Comparison of ENCODE assay signal across 8 cellular contexts in genomic region chr15:68228143-68228970, GRCh38. TPM values are rescaled to one million over a fixed set of nuclear protein-coding genes. Genes with fewer than 3 reads are reported as not detected.
DNase-seq lines count a peak whose midpoint lies in the region; ATAC-seq and TF ChIP-seq lines count a peak whose summit lies in the region.

No MANE protein-coding gene starts in this region.

- H3K4me3 ChIP-seq in A673 (ENCODE audit: low read depth, low read length, poor library complexity, severe bottlenecking): peak overlapping the region; percentile 75
- peak overlapping the region; percentile 77 to 88 for H3K4me3 ChIP-seq in foreskin fibroblast (ENCODE audit: low read depth in 1 of 2, low read length in 2 of 2)

- H3K36me3 Mint-ChIP-seq in T-cell: no peaks in the 10 kb centered on the region

- TF ChIP-seq POLR2A in GM18951 (IDR thresholded peaks at IDR 0.05; ENCODE audit: extremely low read depth, insufficient read depth, insufficient read length): peak; percentile 18

- intact Hi-C loops in A673 (cut with micrococcal nuclease; ENCODE audit: unreplicated experiment): no loop called here
- intact Hi-C loops in posterior vena cava (cut with DNase I): no loop called here

- H3K27ac Mint-ChIP-seq in T-cell: peak overlapping the region; percentile 57 to 68

- TSS peak; percentile 43 for BruUV-seq in A673 (replicated peaks; lab: Mats Ljungman, UMichigan)

- no peaks in the 10 kb centered on the region for H3K9me3 ChIP-seq in A673 (ENCODE audit: low read depth, low read length, poor library complexity, severe bottlenecking)

- ATAC-seq in T-cell (replicated peaks in 1 of 4): no peak
- no peak for ATAC-seq in GM19023 (IDR thresholded peaks at IDR 0.05; ENCODE audit: unreplicated experiment)
- ATAC-seq in HG02759 (IDR thresholded peaks at IDR 0.05; ENCODE audit: unreplicated experiment): no peak

- H3K9me3 Mint-ChIP-seq in T-cell: no peaks in the 10 kb centered on the region

- peaks cover 1% of the 10 kb centered on the region in 2 donors for H3K27me3 Mint-ChIP-seq in T-cell

- CTCF ChIA-PET in A673 (lab: Charles Lee) (no interaction called here), T-cell (lab: Charles Lee) (interaction anchor here in 1 of 2 donors (1.4 kb wide), 1 partner anchor 49 kb away, joined by 3 read pairs; the partner anchor contains the start of gene FEM1B)

- H3K36me3 ChIP-seq in A673 (ENCODE audit: insufficient read depth, low read length, poor library complexity, severe bottlenecking): no peaks in the 10 kb centered on the region

- DNase-seq in A673 (ENCODE audit: low spot score) (no peak), T-cell (no peak), foreskin fibroblast (peak; percentile 8 to 35), posterior vena cava (ENCODE audit: low spot score) (peak; percentile 24), NCI-H446 treated with DMSO at 0.1 percent for 48 hours (lab: John Stamatoyannopoulos, UW) (no peak)

- POLR2A ChIA-PET in A673 (lab: Charles Lee; ENCODE audit: low non-redundant PET): no interaction called here
- POLR2A ChIA-PET in T-cell (lab: Charles Lee): interaction anchor here in 1 of 2 donors (0.5 kb wide), 1 partner anchor 1759 kb away, joined by 12 read pairs; no protein-coding TSS in a partner anchor

- peak overlapping the region; percentile 93 for H3K27ac ChIP-seq in A673 (ENCODE audit: low read depth, low read length, poor library complexity, severe bottlenecking)

- H3K4me1 ChIP-seq in A673 (ENCODE audit: insufficient read depth, low read length, poor library complexity, severe bottlenecking): peaks cover 14% of the 10 kb centered on the region

- peaks cover 29 to 40% (median 38%) of the 10 kb centered on the region in 3 donors for H3K4me1 Mint-ChIP-seq in T-cell

- H3K4me3 Mint-ChIP-seq in T-cell: peak overlapping the region; percentile 77 to 86 (median 79)

- TF ChIP-seq CTCF in A673 (conservative IDR thresholded peaks at IDR 0.05; ENCODE audit: low read depth, low read length) (no peak), foreskin fibroblast (IDR thresholded peaks at IDR 0.05; ENCODE audit: low read depth, low read length) (no peak)

- no peaks in the 10 kb centered on the region for H3K27me3 ChIP-seq in A673 (replicated peaks; ENCODE audit: insufficient read depth, low read depth, low read length, poor library complexity)

- in situ Hi-C loops in GM18951 (cut with MboI; ENCODE audit: low sequenced_read_pairs, unreplicated experiment): no loop called here

RNA-seq across cellular contexts. Expression of gene CLN6, which starts 1.2 kb away (rescaled TPM):
- total RNA-seq in A673 (2021) (75.4 and 84.7 TPM in 2 replicates), T-cell (10 to 100 TPM; 15.4 to 24.0 (median 17.9) TPM), posterior vena cava (10 to 100 TPM; 14.9 TPM)

RNA-seq across cellular contexts. Expression of gene CALML4, which starts 23.2 kb away (rescaled TPM):
- total RNA-seq in A673 (2021): 9.1 and 13.8 TPM in 2 replicates
- total RNA-seq in T-cell: 1 to 10 TPM; 2.4 to 5.4 (median 3.3) TPM
- total RNA-seq in posterior vena cava: 1 to 10 TPM; 5.7 to 8.4 TPM

RNA-seq across cellular contexts. Expression of gene FEM1B, which starts 49.2 kb away (rescaled TPM):
- total RNA-seq in A673 (2021) (44.6 and 47.3 TPM in 2 replicates), T-cell (10 to 100 TPM; 36.9 to 75.8 (median 55.3) TPM), posterior vena cava (100 to 1,000 TPM in 1 of 2 donors, 10 to 100 TPM in 1; 98.5 to 138 TPM)

Comparison
In these comparisons a context has a peak if more than half of its experiments do, and no peak if none do; other contexts are left out.
1. DNase-seq: peak in foreskin fibroblast (2 of 2) and posterior vena cava (single experiment); none in A673 (single experiment), T-cell (0 of 34) and NCI-H446 treated with DMSO at 0.1 percent for 48 hours (single experiment).